Comparison of ENCODE assay signal across 8 cellular contexts in genomic region chr11:72079776-72080325, GRCh38. TPM values are rescaled to one million over a fixed set of nuclear protein-coding genes. Genes with fewer than 3 reads are reported as not detected.
DNase-seq lines count a peak whose midpoint lies in the region; ATAC-seq and TF ChIP-seq lines count a peak whose summit lies in the region.

No MANE protein-coding gene starts in this region.

- H3K36me3 ChIP-seq in PC-3 (ENCODE audit: low read depth, low read length): no peaks in the 10 kb centered on the region; the same call in 1 of the 2 replicates

- intact Hi-C loops in PC-3 (cut with micrococcal nuclease): loop anchor here (1.0 to 2.0 kb wide), 5 partner anchors 8 to 55 kb away; partner anchors contain the start of genes ANAPC15 and LAMTOR1
- intact Hi-C loops in dorsolateral prefrontal cortex (cut with DNase I): loop anchor here (1.0 kb wide), 1 partner anchor 39 kb away; no protein-coding TSS in a partner anchor

- BruUV-seq in PC-3 (replicated peaks; lab: Mats Ljungman, UMichigan): no TSS peak

- H2AFZ ChIP-seq in PC-3 (ENCODE audit: low read length): peak overlapping the region; percentile 69

- H3K9me3 ChIP-seq in PC-3 (ENCODE audit: low read length): no peaks in the 10 kb centered on the region

- TF ChIP-seq CTCF in PC-3 (conservative IDR thresholded peaks at IDR 0.05; ENCODE audit: low read depth, low read length) (no peak), dorsolateral prefrontal cortex (IDR thresholded peaks at IDR 0.05 in 54 of 56, conservative IDR thresholded peaks at IDR 0.05 in 2 of 56; ENCODE audit: low read depth in 1 of 56, partially characterized antibody in 56 of 56) (no peak), GM13976 (IDR thresholded peaks at IDR 0.05; ENCODE audit: borderline replicate concordance, control extremely low read depth, extremely low read depth, insufficient read depth, missing control alignments) (no peak)

- no peaks in the 10 kb centered on the region for H3F3A ChIP-seq in PC-3 (ENCODE audit: low read length, unreplicated experiment)

- in situ Hi-C loops in GM13976 (cut with MboI; ENCODE audit: low sequenced_read_pairs, unreplicated experiment): no loop called here

- peak overlapping the region; percentile 81 for H3K4me2 ChIP-seq in PC-3 (ENCODE audit: low read length)

- DNase-seq in NCI-H1105 (lab: John Stamatoyannopoulos, UW): peak; percentile 72
- DNase-seq in NCI-H1105 treated with DMSO at 0.1 percent for 48 hours (lab: John Stamatoyannopoulos, UW): no peak
- no peak for DNase-seq in PC-3
- no peak for DNase-seq in dorsolateral prefrontal cortex
- peak; percentile 17 for DNase-seq in mucosa of gallbladder (ENCODE audit: low spot score)
- no peak for DNase-seq in GM13976 (ENCODE audit: low spot score)

- H4K20me1 ChIP-seq in PC-3 (ENCODE audit: low read length): peaks cover 12% of the 10 kb centered on the region; the same call in 1 of the 2 replicates

- H3K4me3 ChIP-seq in PC-3 (ENCODE audit: low read length): peak overlapping the region; percentile 86
- peak overlapping the region; percentile 50 to 98 (median 85) for H3K4me3 ChIP-seq in dorsolateral prefrontal cortex

- ATAC-seq in PC-3 (peak; percentile 11), HG03025 (IDR thresholded peaks at IDR 0.05; ENCODE audit: low FRiP score, unreplicated experiment) (no peak), HG02642 (IDR thresholded peaks at IDR 0.05; ENCODE audit: poor library complexity, unreplicated experiment) (no peak)

- H3K27ac ChIP-seq in PC-3 (ENCODE audit: low read length) (peak overlapping the region; percentile 69), dorsolateral prefrontal cortex (peak overlapping the region in 58 of 59 donors; percentile 27 to 96 (median 88))

- H3K9ac ChIP-seq in PC-3 (ENCODE audit: low read length): peak overlapping the region; percentile 78

- H3K9me2 ChIP-seq in PC-3 (replicated peaks; ENCODE audit: low read length): no peaks in the 10 kb centered on the region

- CTCF ChIA-PET in PC-3 (lab: Charles Lee): no interaction called here

- peaks cover 31% of the 10 kb centered on the region for H3K4me1 ChIP-seq in PC-3 (ENCODE audit: insufficient read depth, low read length)

- H3K27me3 ChIP-seq in PC-3 (ENCODE audit: low read length): no peaks in the 10 kb centered on the region
- no peaks in the 10 kb centered on the region for H3K27me3 ChIP-seq in dorsolateral prefrontal cortex

- POLR2A ChIA-PET in PC-3 (lab: Charles Lee; ENCODE audit: unreplicated experiment): no interaction called here

- H3K79me2 ChIP-seq in PC-3 (ENCODE audit: low read length): peaks cover 54% of the 10 kb centered on the region

RNA-seq across cellular contexts. Expression of gene NUMA1, which starts 0.5 kb away (rescaled TPM):
- total RNA-seq in PC-3 (2014; rRNA removed): 145 and 202 TPM in 2 replicates
- total RNA-seq in dorsolateral prefrontal cortex: 100 to 1,000 TPM; 140 to 428 (median 218) TPM
- 261 TPM for total RNA-seq in mucosa of gallbladder

RNA-seq across cellular contexts. Expression of gene LRRC51, which starts 0.8 kb away (rescaled TPM):
- total RNA-seq in PC-3 (2014; rRNA removed): 5.8 and 6.6 TPM in 2 replicates
- 10 to 100 TPM in 113 of 120 experiments, 1 to 10 TPM in 7; 7.7 to 39.9 (median 17.7) TPM for total RNA-seq in dorsolateral prefrontal cortex
- 12.9 TPM for total RNA-seq in mucosa of gallbladder

RNA-seq across cellular contexts. Expression of gene LAMTOR1, which starts 23.2 kb away (rescaled TPM):
- 160 and 169 TPM in 2 replicates for total RNA-seq in PC-3 (2014; rRNA removed)
- total RNA-seq in dorsolateral prefrontal cortex: 100 to 1,000 TPM in 2 of 120 experiments, 10 to 100 TPM in 118; 54.1 to 105 (median 74.6) TPM
- 81.7 TPM for total RNA-seq in mucosa of gallbladder

RNA-seq across cellular contexts. Expression of gene TOMT, which starts 25.9 kb away (rescaled TPM):
- total RNA-seq in PC-3 (2014; rRNA removed) (not detected in 2 replicates), dorsolateral prefrontal cortex (1 to 10 TPM in 1 of 120 experiments, under 1 TPM in 8, not detected in 111; 0.49 to 1.0 (median 0.64) TPM), mucosa of gallbladder (not detected)

RNA-seq across cellular contexts. Expression of gene ANAPC15, which starts 32.6 kb away (rescaled TPM):
- total RNA-seq in PC-3 (2014; rRNA removed) (65.4 and 68.8 TPM in 2 replicates), dorsolateral prefrontal cortex (10 to 100 TPM; 28.2 to 59.0 (median 40.8) TPM), mucosa of gallbladder (33.3 TPM)

Comparison
In these comparisons a context has a peak if more than half of its experiments do, and no peak if none do; other contexts are left out.
1. DNase-seq: peak in NCI-H1105 (single experiment) and mucosa of gallbladder (single experiment); none in NCI-H1105 treated with DMSO at 0.1 percent for 48 hours (single experiment), PC-3 (single experiment), dorsolateral prefrontal cortex (0 of 10) and GM13976 (single experiment).